In the genomic region with DNA sequence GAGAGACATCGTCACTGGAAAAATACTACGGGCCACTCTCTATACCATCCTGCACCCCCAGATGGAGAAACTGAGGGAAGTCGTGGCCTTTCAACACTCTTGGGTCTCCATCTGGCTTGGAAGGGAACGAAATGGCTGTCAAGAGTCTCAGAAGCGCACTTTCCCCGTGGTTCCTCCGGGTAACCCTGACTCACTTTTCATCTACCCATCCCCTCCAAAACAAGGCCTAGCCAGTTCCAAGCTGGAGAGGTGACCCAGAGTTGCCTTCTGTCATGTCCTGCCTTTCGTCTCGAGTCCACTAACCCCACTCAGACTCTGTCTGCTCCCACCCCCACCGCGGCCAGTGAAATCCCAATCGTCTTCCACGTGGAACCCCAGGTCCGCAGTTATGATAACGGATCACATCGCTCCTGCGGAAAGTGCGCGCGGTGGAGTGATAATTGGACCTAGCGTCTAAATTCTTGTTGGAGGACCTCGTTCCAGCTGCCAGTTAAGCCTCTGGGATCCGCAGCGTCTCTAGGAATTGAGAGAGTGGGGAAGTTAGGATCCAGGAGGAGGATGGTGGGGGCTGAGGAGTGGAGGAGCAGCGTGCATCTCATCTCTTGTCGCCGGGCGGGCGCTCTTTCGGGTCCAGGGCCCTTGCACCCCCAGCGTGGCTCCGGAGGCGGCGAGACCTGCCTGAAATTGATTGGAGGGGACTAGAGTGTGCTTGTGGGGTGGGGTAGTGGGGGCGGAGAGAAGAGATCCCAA, we compare ENCODE assay signal across 15 cellular contexts. TPM values are rescaled to one million over a fixed set of nuclear protein-coding genes. Genes with fewer than 3 reads are reported as not detected.
DNase-seq lines count a peak whose midpoint lies in the region; ATAC-seq, FAIRE-seq and TF ChIP-seq lines count a peak whose summit lies in the region.
"Had no signal": no experiment of that assay in that cellular context is flagged by ENCODE, and none has a peak within 500 bp of the region (broad histone marks: within the 10 kb centered on the region; RNA-seq: fewer than 3 reads in every experiment).

No MANE protein-coding gene starts in this region.

- H3K27ac ChIP-seq in GM12878 (ENCODE audit: control insufficient read depth, insufficient read depth) (no peak overlapping the region), mesendoderm (ENCODE audit: low read depth, low read length) (no peak overlapping the region), substantia nigra (ENCODE audit: low read depth, low read length, poor library complexity, severe bottlenecking) (no peak overlapping the region)
- H3K27ac ChIP-seq: upper lobe of left lung had no signal

- H2AFZ ChIP-seq in GM12878 (ENCODE audit: control insufficient read depth, low read depth, low read length), result peak overlapping the region; percentile 9; the same call in 1 of the 2 replicates

- RAD21 ChIA-PET in GM12878 (lab: Charles Lee; ENCODE audit: unreplicated experiment), result no interaction called here

- intact Hi-C loops in GM12878 (cut with micrococcal nuclease; ENCODE audit: unreplicated experiment), result loop anchor here (5.0 kb wide), 1 partner anchor 157 kb away; no protein-coding TSS in a partner anchor

- no peak overlapping the region for H2BK15ac ChIP-seq in mesendoderm (replicated peaks; ENCODE audit: low read depth)

- no peak for TF ChIP-seq POLR2A in GM12878 (IDR thresholded peaks at IDR 0.05; ENCODE audit: low read depth, low read length)

- no peaks in the 10 kb centered on the region for H3K79me1 ChIP-seq in mesendoderm (ENCODE audit: low read length)

- H3K4me3 Mint-ChIP-seq in HFFc6, result peak overlapping the region; percentile 88

- DNase-seq in AG10803 (ENCODE audit: low read depth), result no peak
- DNase-seq in HFFc6, result no peak
- DNase-seq in GM12878 (ENCODE audit: low read depth, low spot score), result no peak
- peak; percentile 52 for DNase-seq in mesendoderm
- no peak for DNase-seq in substantia nigra (lab: John Stamatoyannopoulos, UW)
- DNase-seq: activated CD4-positive, CD25-positive, alpha-beta regulatory T cell; immature natural killer cell; MG63; mucosa of descending colon; posterior cingulate gyrus had no signal

- peaks cover 68% of the 10 kb centered on the region for H3K4me1 Mint-ChIP-seq in HFFc6 (ENCODE audit: low read depth)

- no peak overlapping the region for H2AK5ac ChIP-seq in mesendoderm (ENCODE audit: low read length)

- H3K79me2 ChIP-seq in GM12878 (ENCODE audit: control insufficient read depth, insufficient read depth, low read length) (peaks cover 34% of the 10 kb centered on the region), mesendoderm (ENCODE audit: control insufficient read depth, insufficient read depth, low read length) (no peaks in the 10 kb centered on the region)

- H3K4me3 ChIP-seq in AG10803 (ENCODE audit: low read length) (peak overlapping the region; percentile 29), GM12878 (0 out of 2 replicates have a peak overlapping the region, but pooled peaks have one; percentile 6), mesendoderm (ENCODE audit: low read length) (no peak overlapping the region)
- H3K4me3 ChIP-seq: MG63, mucosa of descending colon, upper lobe of left lung had no signal

- no TSS peak for BruUV-seq in GM12878 (replicated peaks; lab: Mats Ljungman, UMichigan)

- H4K5ac ChIP-seq in mesendoderm (ENCODE audit: low read length), result no peak overlapping the region

- peak overlapping the region; percentile 57 for H3K4me2 ChIP-seq in GM12878 (ENCODE audit: control insufficient read depth, insufficient read depth)
- H3K4me2 ChIP-seq in mesendoderm (ENCODE audit: low read length), result peak overlapping the region; percentile 27

- H4K8ac ChIP-seq in mesendoderm (ENCODE audit: low read depth, low read length), result no peak overlapping the region

- peaks cover 3% of the 10 kb centered on the region; the same call in 1 of the 2 replicates for H3K27me3 Mint-ChIP-seq in HFFc6 (ENCODE audit: insufficient read depth)

- in situ Hi-C loops in GM12878 (cut with MboI), result no loop called here

- ATAC-seq in GM12878, result no peak
- no peak for ATAC-seq in HG03457 (IDR thresholded peaks at IDR 0.05; ENCODE audit: unreplicated experiment)
- ATAC-seq in HG02840 (IDR thresholded peaks at IDR 0.05; ENCODE audit: low FRiP score, unreplicated experiment), result no peak
- no peak for ATAC-seq in GM21360 (IDR thresholded peaks at IDR 0.05; ENCODE audit: unreplicated experiment)
- ATAC-seq: mucosa of descending colon, SK-N-SH treated with all-trans-retinoic acid at 6 μM for 48 hours had no signal

- no peaks in the 10 kb centered on the region for H3K9me3 Mint-ChIP-seq in HFFc6

- TF ChIP-seq EP300 in GM12878 (IDR thresholded peaks at IDR 0.05; ENCODE audit: borderline replicate concordance in 1 of 2, control insufficient read depth in 1 of 2, low read depth in 2 of 2, low read length in 2 of 2), result no peak

- SMC1A ChIA-PET in GM12878 (lab: Charles Lee; ENCODE audit: uncharacterized antibody, unreplicated experiment), result no interaction called here

- H2BK120ac ChIP-seq in mesendoderm (ENCODE audit: low read depth, low read length), result no peak overlapping the region

- H3K9me3 ChIP-seq in GM12878 (replicated peaks; ENCODE audit: control insufficient read depth, insufficient read depth, low read length), result peaks cover 6% of the 10 kb centered on the region; the same call in 2 of the 3 replicates
- H3K9me3 ChIP-seq: MG63, mucosa of descending colon, upper lobe of left lung had no signal

- no peak for FAIRE-seq in GM12878 (lab: Jason Lieb, UNC)

- TF ChIP-seq RAD21 in GM12878 (IDR thresholded peaks at IDR 0.05; ENCODE audit: insufficient read depth, low read depth, low read length), result no peak

- POLR2A ChIA-PET in GM12878 (lab: Charles Lee), result no interaction called here

- H3K4me1 ChIP-seq in GM12878 (ENCODE audit: control insufficient read depth, insufficient read depth, low read length), result no peaks in the 10 kb centered on the region; the same call in 1 of the 2 replicates
- H3K4me1 ChIP-seq in mesendoderm (ENCODE audit: control insufficient read depth, low read depth, low read length), result no peaks in the 10 kb centered on the region

- H3K27ac Mint-ChIP-seq in HFFc6, result peak overlapping the region; percentile 90

- H3K56ac ChIP-seq in mesendoderm (ENCODE audit: low read length), result peak overlapping the region; percentile 50

- no peak overlapping the region for H3K4ac ChIP-seq in mesendoderm (ENCODE audit: low read depth, low read length)

- H4K20me1 ChIP-seq in GM12878 (ENCODE audit: control insufficient read depth, insufficient read depth), result no peaks in the 10 kb centered on the region

- H3K9ac ChIP-seq in GM12878 (ENCODE audit: control insufficient read depth, insufficient read depth, low read length) (no peak overlapping the region), mesendoderm (ENCODE audit: low read length) (no peak overlapping the region)

- H3K18ac ChIP-seq in mesendoderm (ENCODE audit: low read length), result no peak overlapping the region

- CTCF ChIA-PET in GM12878 (lab: Yijun Ruan, JAX), result interaction anchor here (0.7 to 7.9 kb wide), 2 partner anchors 18 to 186 kb away, joined by 3 to 54 read pairs; partner anchors contain the start of gene CDKN2B

- H3K23ac ChIP-seq in mesendoderm (ENCODE audit: low read length), result no peak overlapping the region

- H3K27me3 ChIP-seq in GM12878 (replicated peaks in 1 of 2; ENCODE audit: control insufficient read depth in 2 of 2, insufficient read depth in 2 of 2, low read length in 1 of 2) (no peaks in the 10 kb centered on the region), mesendoderm (ENCODE audit: insufficient read depth, low read length, poor library complexity) (peaks cover 18% of the 10 kb centered on the region)
- H3K27me3 ChIP-seq: MG63 had no signal

- WGBS in GM12878 (ENCODE audit: insufficient coverage, insufficient replicate concordance, low lambda C conversion rate, missing lambda C conversion rate), result 99% methylated on average over 33 of the region's 35 CpGs
- WGBS in mesendoderm (ENCODE audit: extremely low coverage, insufficient coverage, low lambda C conversion rate), result no CpG with 5 or more reads among the region's 35 CpGs

- no peak for TF ChIP-seq CTCF in AG10803 (conservative IDR thresholded peaks at IDR 0.05; ENCODE audit: low read length)
- TF ChIP-seq CTCF in HFFc6 (IDR thresholded peaks at IDR 0.05), result no peak
- TF ChIP-seq CTCF in GM12878 (IDR thresholded peaks at IDR 0.05 in 2 of 3, conservative IDR thresholded peaks at IDR 0.05 in 1 of 3; ENCODE audit: control insufficient read depth in 2 of 3, extremely low read depth in 1 of 3, insufficient read depth in 1 of 3, low read depth in 3 of 3, low read length in 3 of 3), result no peak

- H3K36me3 ChIP-seq in GM12878 (ENCODE audit: control insufficient read depth in 2 of 2, insufficient read depth in 2 of 2, low read length in 1 of 2) (no peaks in the 10 kb centered on the region), mesendoderm (ENCODE audit: control insufficient read depth, insufficient read depth, low read length) (no peaks in the 10 kb centered on the region)
- H3K36me3 ChIP-seq: MG63, upper lobe of left lung had no signal

- H2BK5ac ChIP-seq in mesendoderm (ENCODE audit: low read length), result no peak overlapping the region

- peaks cover 15% of the 10 kb centered on the region for H3K36me3 Mint-ChIP-seq in HFFc6 (ENCODE audit: low read depth)

RNA-seq across cellular contexts. Expression of gene CDKN2A, which starts 4.6 kb away (rescaled TPM):
- total RNA-seq in HFFc6 (2021; fragmentation: NEBNext Ultra II Directional; extraction: Animal tissue kit (Norgen Biotek cat#: 25700)), result 100 to 1,000 TPM in 4 of 6 experiments, 10 to 100 TPM in 2; 47.7 to 133 (median 121) TPM
- total RNA-seq in GM12878 (2013; cell fraction: nucleolus; rRNA removed), result 4.5 and 7.0 TPM in 2 replicates
- total RNA-seq in GM12878 (2014; rRNA removed) (29.0 and 34.5 TPM in 2 replicates), GM12878 (2014; rRNA removed; fragmentation: Illumina TruSeq; extraction: Trizol) (5.6 and 6.1 TPM in 2 replicates), GM12878 (2021) (28.0 and 30.6 TPM in 2 replicates)
- polyA plus RNA-seq in GM12878 (2011; ENCODE audit: low read depth), result 3.2 TPM
- polyA plus RNA-seq in GM12878 (2011; rRNA removed) (5.3 and 6.3 TPM in 2 replicates), GM12878 (2014; fragmentation: Illumina TruSeq; extraction: Trizol) (3.9 and 8.8 TPM in 2 replicates), GM12878 (2014; fragmentation: Nextera tagmentation; extraction: Ambion mirVana) (1 to 10 TPM in 1 of 2 experiments, under 1 TPM in 1; 0.84 to 2.3 TPM), GM12878 (2014; rRNA removed) (40.1 and 48.7 TPM in 2 replicates), GM12878 (2016; fragmentation: Nextera tagmentation; extraction: Ambion mirVana) (10 to 100 TPM; 32.1 to 41.2 TPM)
- polyA plus RNA-seq in GM12878 (2011; cell fraction: cytosol; rRNA removed), result 10.1 and 22.5 TPM in 2 replicates
- 13.3 and 21.0 TPM in 2 replicates for polyA plus RNA-seq in GM12878 (2011; cell fraction: nucleus; rRNA removed)
- 20.0 and 21.9 TPM in 2 replicates for polyA plus RNA-seq in GM12878 (2012)
- 2.9 and 3.0 TPM in 2 replicates for polyA minus RNA-seq in GM12878 (2011; rRNA and poly(A)+ RNA removed)
- polyA minus RNA-seq in GM12878 (2011; cell fraction: cytosol; rRNA and poly(A)+ RNA removed), result 5.7 and 6.1 TPM in 2 replicates
- 4.4 and 11.1 TPM in 2 replicates for polyA minus RNA-seq in GM12878 (2011; cell fraction: nucleus; rRNA and poly(A)+ RNA removed)
- polyA plus RNA-seq in mesendoderm (2013, experiment 1 of 2), result 1.2 TPM
- 1.2 TPM for polyA plus RNA-seq in mesendoderm (2013, experiment 2 of 2)

RNA-seq across cellular contexts. Expression of gene CDKN2B-AS1, which starts 5.0 kb away (rescaled TPM):
- 1 to 10 TPM in 4 of 6 experiments, under 1 TPM in 2; 0.61 to 1.5 (median 1.2) TPM for total RNA-seq in HFFc6 (2021; fragmentation: NEBNext Ultra II Directional; extraction: Animal tissue kit (Norgen Biotek cat#: 25700))
- 2.9 and 3.3 TPM in 2 replicates for total RNA-seq in GM12878 (2013; cell fraction: nucleolus; rRNA removed)
- 1.0 and 2.0 TPM in 2 replicates for total RNA-seq in GM12878 (2014; rRNA removed)
- 1.5 and 1.7 TPM in 2 replicates for total RNA-seq in GM12878 (2014; rRNA removed; fragmentation: Illumina TruSeq; extraction: Trizol)
- 0.98 and 1.3 TPM in 2 replicates for total RNA-seq in GM12878 (2021)
- polyA plus RNA-seq in GM12878 (2011; ENCODE audit: low read depth), result 0.49 TPM
- 1.5 and 1.9 TPM in 2 replicates for polyA plus RNA-seq in GM12878 (2011; rRNA removed)
- polyA plus RNA-seq in GM12878 (2011; cell fraction: cytosol; rRNA removed), result 0.55 and 0.94 TPM in 2 replicates
- polyA plus RNA-seq in GM12878 (2011; cell fraction: nucleus; rRNA removed), result 3.2 and 3.3 TPM in 2 replicates
- polyA plus RNA-seq in GM12878 (2012), result 0.54 and 0.67 TPM in 2 replicates
- 0.38 and 0.69 TPM in 2 replicates for polyA plus RNA-seq in GM12878 (2014; fragmentation: Illumina TruSeq; extraction: Trizol)
- under 1 TPM in 1 of 2 experiments, not detected in 1; 0.22 TPM for polyA plus RNA-seq in GM12878 (2014; fragmentation: Nextera tagmentation; extraction: Ambion mirVana)
- 2.1 and 2.2 TPM in 2 replicates for polyA plus RNA-seq in GM12878 (2014; rRNA removed)
- polyA plus RNA-seq in GM12878 (2016; fragmentation: Nextera tagmentation; extraction: Ambion mirVana), result under 1 TPM; 0.66 to 0.88 TPM
- polyA minus RNA-seq in GM12878 (2011; rRNA and poly(A)+ RNA removed), result 1.8 and 2.3 TPM in 2 replicates
- 0.73 TPM in 1 of 2 replicates, not detected in the other for polyA minus RNA-seq in GM12878 (2011; cell fraction: cytosol; rRNA and poly(A)+ RNA removed)
- polyA minus RNA-seq in GM12878 (2011; cell fraction: nucleus; rRNA and poly(A)+ RNA removed), result 3.9 and 7.8 TPM in 2 replicates
- 0.10 TPM for polyA plus RNA-seq in mesendoderm (2013, experiment 1 of 2)
- polyA plus RNA-seq in mesendoderm (2013, experiment 2 of 2), result 0.06 TPM

RNA-seq across cellular contexts. Expression of gene CDKN2B, which starts 19.5 kb away (rescaled TPM):
- 10 to 100 TPM in 1 of 6 experiments, 1 to 10 TPM in 5; 7.1 to 11.6 (median 8.9) TPM for total RNA-seq in HFFc6 (2021; fragmentation: NEBNext Ultra II Directional; extraction: Animal tissue kit (Norgen Biotek cat#: 25700))
- not detected in 2 replicates for total RNA-seq in GM12878 (2013; cell fraction: nucleolus; rRNA removed)
- 0.06 and 0.22 TPM in 2 replicates for total RNA-seq in GM12878 (2014; rRNA removed)
- 0.09 and 0.14 TPM in 2 replicates for total RNA-seq in GM12878 (2014; rRNA removed; fragmentation: Illumina TruSeq; extraction: Trizol)
- total RNA-seq in GM12878 (2021), result 0.15 and 0.19 TPM in 2 replicates
- 0.08 TPM for polyA plus RNA-seq in GM12878 (2011; ENCODE audit: low read depth)
- polyA plus RNA-seq in GM12878 (2011; rRNA removed), result 0.03 TPM in 1 of 2 replicates, not detected in the other
- polyA plus RNA-seq in GM12878 (2011; cell fraction: cytosol; rRNA removed), result 0.03 and 0.12 TPM in 2 replicates
- 0.07 and 0.19 TPM in 2 replicates for polyA plus RNA-seq in GM12878 (2011; cell fraction: nucleus; rRNA removed)
- 0.20 and 0.27 TPM in 2 replicates for polyA plus RNA-seq in GM12878 (2012)
- polyA plus RNA-seq in GM12878 (2014; fragmentation: Illumina TruSeq; extraction: Trizol), result 0.03 and 0.06 TPM in 2 replicates
- under 1 TPM; 0.04 to 0.08 TPM for polyA plus RNA-seq in GM12878 (2014; fragmentation: Nextera tagmentation; extraction: Ambion mirVana)
- polyA plus RNA-seq in GM12878 (2014; rRNA removed), result 0.16 and 0.47 TPM in 2 replicates
- polyA plus RNA-seq in GM12878 (2016; fragmentation: Nextera tagmentation; extraction: Ambion mirVana), result under 1 TPM in 1 of 2 experiments, not detected in 1; 0.13 TPM
- 0.07 TPM in 1 of 2 replicates, not detected in the other for polyA minus RNA-seq in GM12878 (2011; rRNA and poly(A)+ RNA removed)
- not detected in 2 replicates for polyA minus RNA-seq in GM12878 (2011; cell fraction: cytosol; rRNA and poly(A)+ RNA removed)
- not detected in 2 replicates for polyA minus RNA-seq in GM12878 (2011; cell fraction: nucleus; rRNA and poly(A)+ RNA removed)
- 1.0 TPM for polyA plus RNA-seq in mesendoderm (2013, experiment 1 of 2)
- 1.3 TPM for polyA plus RNA-seq in mesendoderm (2013, experiment 2 of 2)

Comparison
In these comparisons a context has a peak if more than half of its experiments do, and no peak if none do; other contexts are left out.
1. RNA of gene CDKN2B, which starts 19.5 kb away (total RNA-seq): 7.1 to 11.6 TPM in HFFc6; 0.06 to 0.22 TPM in GM12878; every median in the first group is over 4 times any median in the second.